In the genomic region with DNA sequence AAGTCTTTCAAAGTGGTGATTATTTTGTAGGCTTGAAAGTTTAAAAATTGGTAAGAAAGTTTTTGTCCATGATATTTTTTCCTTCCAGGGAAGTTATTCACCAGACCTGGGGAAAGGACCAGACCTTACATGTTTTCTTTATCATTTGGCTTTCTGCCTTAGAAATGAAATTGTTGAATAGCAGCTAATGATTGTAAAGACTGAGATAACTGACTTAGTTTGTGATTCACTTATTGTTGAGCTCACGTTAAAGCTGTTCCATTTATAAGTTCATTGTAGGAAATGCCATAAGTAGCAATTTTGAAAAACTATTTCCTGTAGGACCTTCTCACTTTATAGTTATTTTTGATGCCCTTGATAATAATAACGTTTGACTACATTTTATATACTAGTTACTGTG, we compare ENCODE assay signal across 20 cellular contexts.
"Had no signal": no experiment of that assay in that cellular context is flagged by ENCODE, and none has a peak within 500 bp of the region (broad histone marks: within the 10 kb centered on the region; RNA-seq: fewer than 3 reads in every experiment).

No MANE protein-coding gene starts in this region.

- H3K4me2 ChIP-seq: smooth muscle cell had no signal

- H3K4me3 Mint-ChIP-seq: activated naive CD8-positive, alpha-beta T cell; activated T-helper 1 cell treated with anti-CD3 and anti-CD28 coated beads, Interleukin-12 subunit alpha, Interleukin-12 subunit beta, Interleukin-2, Interleukin-4 antibody, amounts not matched to agents 30 ng/mL and 10 ng/mL and 1 ng/mL, durations not matched to agents 14 hours and 24 hours and 36 hours; naive thymus-derived CD4-positive, alpha-beta T cell; stimulated activated memory B cell treated with anti-CD40 and anti-IgM and Interleukin-4, amounts not matched to agents 10 μg/mL and 1 μg/mL and 100 μg/mL, for 72 hours had no signal

- ATAC-seq: left ventricle myocardium superior; naive thymus-derived CD4-positive, alpha-beta T cell; pancreas; right lobe of liver; stimulated activated memory B cell treated with anti-CD40 and anti-IgM and Interleukin-4, amounts not matched to agents 10 μg/mL and 1 μg/mL and 100 μg/mL, for 72 hours; upper lobe of right lung had no signal

- H3K27me3 Mint-ChIP-seq: activated naive CD8-positive, alpha-beta T cell; naive thymus-derived CD4-positive, alpha-beta T cell; stimulated activated memory B cell treated with anti-CD40 and anti-IgM and Interleukin-4, amounts not matched to agents 10 μg/mL and 1 μg/mL and 100 μg/mL, for 72 hours had no signal

- H3K27me3 ChIP-seq: dorsolateral prefrontal cortex, pancreas, right lobe of liver, upper lobe of right lung had no signal

- H3K4me3 ChIP-seq: dorsolateral prefrontal cortex, pancreas, right lobe of liver, smooth muscle cell, upper lobe of right lung had no signal

- FAIRE-seq: frontal cortex, pancreas had no signal

- H3K9me3 ChIP-seq: pancreas, right lobe of liver, upper lobe of right lung had no signal

- DNase-seq: activated CD4-positive, alpha-beta T cell treated with anti-CD3 and anti-CD28 coated beads, Interleukin-2, amount 50 U/mL, for 1 hour; amniotic stem cell; dorsolateral prefrontal cortex; erythroblast; head of caudate nucleus; kidney glomerular epithelial cell; left ventricle myocardium superior; mesenchymal stem cell; naive thymus-derived CD4-positive, alpha-beta T cell; pancreas; right lobe of liver; stimulated activated CD4-positive, alpha-beta T cell treated with anti-CD3 and anti-CD28 coated beads, Interleukin-4, amount 100 ng/mL, for 24 hours; T-helper 1 cell; T1000; upper lobe of right lung had no signal

- H3K9me3 Mint-ChIP-seq: activated T-helper 1 cell treated with anti-CD3 and anti-CD28 coated beads, Interleukin-12 subunit alpha, Interleukin-12 subunit beta, Interleukin-2, Interleukin-4 antibody, amounts not matched to agents 30 ng/mL and 10 ng/mL and 1 ng/mL, durations not matched to agents 14 hours and 24 hours and 36 hours; naive thymus-derived CD4-positive, alpha-beta T cell; stimulated activated memory B cell treated with anti-CD40 and anti-IgM and Interleukin-4, amounts not matched to agents 10 μg/mL and 1 μg/mL and 100 μg/mL, for 72 hours had no signal

- H3K27ac ChIP-seq: pancreas, right lobe of liver, upper lobe of right lung had no signal

- H3K27ac Mint-ChIP-seq: activated T-helper 1 cell treated with anti-CD3 and anti-CD28 coated beads, Interleukin-12 subunit alpha, Interleukin-12 subunit beta, Interleukin-2, Interleukin-4 antibody, amounts not matched to agents 30 ng/mL and 10 ng/mL and 1 ng/mL, durations not matched to agents 14 hours and 24 hours and 36 hours; stimulated activated memory B cell treated with anti-CD40 and anti-IgM and Interleukin-4, amounts not matched to agents 10 μg/mL and 1 μg/mL and 100 μg/mL, for 72 hours had no signal
